Comparison of ENCODE assay signal across 30 cellular contexts in genomic region chr10:110548002-110548401, GRCh38.
"Had no signal": no experiment of that assay in that cellular context is flagged by ENCODE, and none has a peak within 500 bp of the region (broad histone marks: within the 10 kb centered on the region; RNA-seq: fewer than 3 reads in every experiment).

No MANE protein-coding gene starts in this region.

- H3K9me3 ChIP-seq: ascending aorta, breast epithelium, colonic mucosa had no signal

- H3K27me3 ChIP-seq: ascending aorta, breast epithelium, cardiac muscle cell, colonic mucosa had no signal

- H3K27ac Mint-ChIP-seq: activated CD4-positive, alpha-beta memory T cell treated with anti-CD3 and anti-CD28 coated beads, Interleukin-2, amount 10 ng/mL, durations not matched to agents 7 days and 5 days; activated CD4-positive, alpha-beta T cell treated with anti-CD3 and anti-CD28 coated beads, Interleukin-2, amount 10 ng/mL, durations not matched to agents 7 days and 5 days; activated naive CD4-positive, alpha-beta T cell treated with anti-CD3 and anti-CD28 coated beads, Interleukin-2, amount 10 ng/mL, durations not matched to agents 7 days and 5 days; activated naive CD4-positive, alpha-beta T cell treated with anti-CD3 and anti-CD28 coated beads, Interleukin-2, amount 50 U/mL, for 72 hours; activated naive CD8-positive, alpha-beta T cell treated with anti-CD3 and anti-CD28 coated beads, Interleukin-2, amount 10 ng/mL, durations not matched to agents 7 days and 5 days; activated T-cell treated with anti-CD3 and anti-CD28 coated beads, Interleukin-2, amount 50 U/mL, for 24 hours; activated T-cell treated with anti-CD3 and anti-CD28 coated beads, Interleukin-2, amount 50 U/mL, for 72 hours; T-helper 1 cell treated with Interleukin-12 subunit alpha and Interleukin-12 subunit beta and Interleukin-4 antibody, amounts not matched to agents 30 μg/mL and 1 μg/mL, for 36 hours; T-helper 2 cell treated with Interferon-gamma antibody and Interleukin-4, amounts not matched to agents 5 μg/mL and 100 μg/mL, for 36 hours had no signal

- H3K36me3 ChIP-seq: ascending aorta, breast epithelium, cardiac muscle cell, colonic mucosa, WERI-Rb-1 had no signal

- H3K36me3 Mint-ChIP-seq: activated naive CD4-positive, alpha-beta T cell treated with anti-CD3 and anti-CD28 coated beads, Interleukin-2, amount 10 ng/mL, durations not matched to agents 7 days and 5 days; activated naive CD4-positive, alpha-beta T cell treated with anti-CD3 and anti-CD28 coated beads, Interleukin-2, amount 50 U/mL, for 72 hours; activated naive CD8-positive, alpha-beta T cell treated with anti-CD3 and anti-CD28 coated beads, Interleukin-2, amount 10 ng/mL, durations not matched to agents 7 days and 5 days; brain had no signal

- H3K4me1 ChIP-seq: ascending aorta, breast epithelium, colonic mucosa had no signal

- H3K4me3 ChIP-seq: ascending aorta, breast epithelium, cardiac muscle cell, colonic mucosa had no signal

- H3K27ac ChIP-seq: ascending aorta, breast epithelium, cardiac muscle cell, colonic mucosa, WERI-Rb-1 had no signal

- DNase-seq: activated CD4-positive, alpha-beta memory T cell treated with anti-CD3 and anti-CD28 coated beads, Interleukin-2, amount 10 ng/mL, durations not matched to agents 7 days and 5 days; activated CD4-positive, alpha-beta T cell treated with anti-CD3 and anti-CD28 coated beads for 1 hour; activated CD4-positive, alpha-beta T cell treated with anti-CD3 and anti-CD28 coated beads for 4 hours; activated CD4-positive, alpha-beta T cell treated with anti-CD3 and anti-CD28 coated beads, Interleukin-2, amount 10 ng/mL, durations not matched to agents 7 days and 5 days; activated CD4-positive, alpha-beta T cell treated with anti-CD3 and anti-CD28 coated beads, Interleukin-2, amount 50 U/mL, for 4 hours; activated CD4-positive, CD25-positive, alpha-beta regulatory T cell; activated CD8-positive, alpha-beta memory T cell treated with anti-CD3 and anti-CD28 coated beads, Interleukin-2, amount 50 U/mL, for 48 hours; activated gamma-delta T cell; activated naive CD4-positive, alpha-beta T cell; activated naive CD4-positive, alpha-beta T cell treated with anti-CD3 and anti-CD28 coated beads, Interleukin-2, amount 10 ng/mL, durations not matched to agents 7 days and 5 days; activated naive CD8-positive, alpha-beta T cell treated with anti-CD3 and anti-CD28 coated beads, Interleukin-2, amount 10 ng/mL, durations not matched to agents 7 days and 5 days; activated T-cell treated with anti-CD3 and anti-CD28 coated beads for 4 hours; activated T-cell treated with anti-CD3 and anti-CD28 coated beads, Interleukin-2, amount 50 U/mL, for 24 hours; activated T-cell treated with anti-CD3 and anti-CD28 coated beads, Interleukin-2, amount 50 U/mL, for 72 hours; central memory CD4-positive, alpha-beta T cell; cerebellar nuclear complex; colonic mucosa; effector CD8-positive, alpha-beta T cell; foreskin fibroblast; head of caudate nucleus; T1000; WERI-Rb-1 had no signal

- ATAC-seq: activated naive CD4-positive, alpha-beta T cell treated with anti-CD3 and anti-CD28 coated beads, Interleukin-2, amount 50 U/mL, for 72 hours; activated T-cell treated with anti-CD3 and anti-CD28 coated beads, Interleukin-2, amount 50 U/mL, for 72 hours; esophagus mucosa had no signal

- H3K4me3 Mint-ChIP-seq: activated CD4-positive, alpha-beta memory T cell treated with anti-CD3 and anti-CD28 coated beads, Interleukin-2, amount 10 ng/mL, durations not matched to agents 7 days and 5 days; activated CD4-positive, alpha-beta T cell treated with anti-CD3 and anti-CD28 coated beads, Interleukin-2, amount 10 ng/mL, durations not matched to agents 7 days and 5 days; activated naive CD4-positive, alpha-beta T cell treated with anti-CD3 and anti-CD28 coated beads, Interleukin-2, amount 10 ng/mL, durations not matched to agents 7 days and 5 days; activated naive CD8-positive, alpha-beta T cell treated with anti-CD3 and anti-CD28 coated beads, Interleukin-2, amount 10 ng/mL, durations not matched to agents 7 days and 5 days; activated T-cell treated with anti-CD3 and anti-CD28 coated beads, Interleukin-2, amount 50 U/mL, for 24 hours; activated T-cell treated with anti-CD3 and anti-CD28 coated beads, Interleukin-2, amount 50 U/mL, for 72 hours; brain; T-helper 1 cell treated with Interleukin-12 subunit alpha and Interleukin-12 subunit beta and Interleukin-4 antibody, amounts not matched to agents 30 μg/mL and 1 μg/mL, for 36 hours; T-helper 2 cell treated with Interferon-gamma antibody and Interleukin-4, amounts not matched to agents 5 μg/mL and 100 μg/mL, for 36 hours had no signal

- H3K9me3 Mint-ChIP-seq: activated CD4-positive, alpha-beta memory T cell treated with anti-CD3 and anti-CD28 coated beads, Interleukin-2, amount 10 ng/mL, durations not matched to agents 7 days and 5 days; activated CD4-positive, alpha-beta T cell treated with anti-CD3 and anti-CD28 coated beads, Interleukin-2, amount 10 ng/mL, durations not matched to agents 7 days and 5 days; activated naive CD4-positive, alpha-beta T cell treated with anti-CD3 and anti-CD28 coated beads, Interleukin-2, amount 10 ng/mL, durations not matched to agents 7 days and 5 days; activated naive CD4-positive, alpha-beta T cell treated with anti-CD3 and anti-CD28 coated beads, Interleukin-2, amount 50 U/mL, for 72 hours; activated naive CD8-positive, alpha-beta T cell treated with anti-CD3 and anti-CD28 coated beads, Interleukin-2, amount 10 ng/mL, durations not matched to agents 7 days and 5 days; activated T-cell treated with anti-CD3 and anti-CD28 coated beads, Interleukin-2, amount 50 U/mL, for 24 hours; T-helper 1 cell treated with Interleukin-12 subunit alpha and Interleukin-12 subunit beta and Interleukin-4 antibody, amounts not matched to agents 30 μg/mL and 1 μg/mL, for 36 hours; T-helper 2 cell treated with Interferon-gamma antibody and Interleukin-4, amounts not matched to agents 5 μg/mL and 100 μg/mL, for 36 hours had no signal
